In the genomic region with DNA sequence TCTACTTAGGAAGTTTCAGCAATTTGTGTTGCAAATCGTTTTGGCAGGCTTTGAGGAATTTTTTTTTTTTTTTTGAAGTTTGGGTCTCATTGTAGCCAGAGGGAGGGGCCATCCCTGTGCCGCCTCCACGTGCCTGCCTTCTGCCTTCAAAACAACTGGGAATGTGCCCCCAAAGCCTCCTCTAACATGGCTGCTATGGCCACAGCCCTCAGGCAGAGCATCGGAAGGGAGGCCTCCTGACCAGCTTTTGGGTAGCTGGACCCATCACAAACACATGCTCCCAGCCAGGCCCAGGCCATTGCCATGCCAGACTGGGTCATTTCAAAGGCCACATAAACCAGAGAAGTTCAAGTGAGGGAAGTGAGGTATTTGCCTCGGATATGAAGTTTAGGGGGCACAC, we compare ENCODE assay signal across 25 cellular contexts. TPM values are rescaled to one million over a fixed set of nuclear protein-coding genes. Genes with fewer than 3 reads are reported as not detected.
"Had no signal": no experiment of that assay in that cellular context is flagged by ENCODE, and none has a peak within 500 bp of the region (broad histone marks: within the 10 kb centered on the region; RNA-seq: fewer than 3 reads in every experiment).

No MANE protein-coding gene starts in this region.

- ATAC-seq: Panc1, PC-3 had no signal

- H3K9me3 ChIP-seq: SK-N-SH had no signal

- DNase-seq: IMR-90, Karpas-422, KG1, MM.1S, NCI-H1092 treated with DMSO at 0.1 percent for 48 hours, NCI-H1436, NCI-H187, NCI-H2029, NCI-H2081 treated with DMSO at 0.1 percent for 48 hours, NCI-H2171, NCI-H226, NCI-H446, NCI-H510A, NCI-H524 treated with DMSO at 0.1 percent for 48 hours, NCI-H69, NCI-H774, PC-3, SHP77, SK-N-SH had no signal

- H3K4me2 ChIP-seq: SK-N-SH had no signal

- H3K27ac ChIP-seq: RWPE1 had no signal

- H3K9ac ChIP-seq: SK-N-SH had no signal

- H3K9me2 ChIP-seq: SK-N-SH had no signal

RNA-seq across cellular contexts. Expression of a gene that starts 21.5 kb away (rescaled TPM):
- total RNA-seq: HT-29, IMR-90, M059J, OCI-LY7, PC-3, SK-MEL-5 had no signal
- polyA plus RNA-seq: IMR-90, SK-N-SH had no signal
